In the genomic region with DNA sequence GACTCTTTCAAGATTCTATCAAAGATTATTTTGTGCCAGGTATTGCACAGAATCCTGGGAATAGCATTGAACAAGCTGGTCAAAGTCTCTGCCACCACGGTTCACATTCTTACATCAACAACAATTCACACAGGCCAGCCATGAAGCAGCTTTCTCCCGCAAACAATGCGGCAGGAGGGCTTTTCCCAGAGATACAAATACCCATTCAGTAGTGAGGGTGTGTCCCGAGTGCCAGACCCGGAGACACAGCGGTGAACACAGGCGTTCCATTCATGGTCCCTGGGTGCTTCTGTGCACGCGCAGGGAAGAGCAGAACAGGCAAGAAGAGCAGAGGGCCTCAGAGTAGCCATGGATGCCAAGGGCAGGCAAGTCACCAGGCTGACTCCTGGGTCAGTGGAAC, we compare ENCODE assay signal across 18 cellular contexts.
DNase-seq lines count a peak whose midpoint lies in the region; ATAC-seq and TF ChIP-seq lines count a peak whose summit lies in the region.
"Had no signal": no experiment of that assay in that cellular context is flagged by ENCODE, and none has a peak within 500 bp of the region (broad histone marks: within the 10 kb centered on the region; RNA-seq: fewer than 3 reads in every experiment).

No MANE protein-coding gene starts in this region.

- no peak for DNase-seq in T-helper 2 cell treated with Interferon-gamma antibody and Interleukin-4, amounts not matched to agents 5 μg/mL and 100 μg/mL, for 36 hours (ENCODE audit: low spot score)
- no peak for DNase-seq in T-helper 2 cell
- peak; percentile 87 for DNase-seq in foreskin melanocyte
- peak; percentile 48 to 70 (median 67) for DNase-seq in right lobe of liver
- peak; percentile 50 for DNase-seq in pons (ENCODE audit: low spot score)
- DNase-seq in mammary epithelial cell = no peak
- DNase-seq in prostate gland (ENCODE audit: low spot score) = no peak
- DNase-seq in brain microvascular endothelial cell = no peak
- DNase-seq: 8988T; ACHN; CD4-positive, alpha-beta T cell; DMS153; DMS79 treated with DMSO at 0.1 percent for 48 hours; EL; HCEC 1CT; HFFc6 had no signal

- no peak overlapping the region for H2AFZ ChIP-seq in mammary epithelial cell (ENCODE audit: low read depth, low read length)

- ATAC-seq in right lobe of liver = peak; percentile 91 to 94 (median 93)

- H3K36me3 ChIP-seq in right lobe of liver (no peaks in the 10 kb centered on the region), mammary epithelial cell (ENCODE audit: insufficient read depth, low read length) (no peaks in the 10 kb centered on the region), prostate gland (no peaks in the 10 kb centered on the region), brain microvascular endothelial cell (replicated peaks) (no peaks in the 10 kb centered on the region)

- H3K9me3 ChIP-seq in right lobe of liver (no peaks in the 10 kb centered on the region), mammary epithelial cell (replicated peaks; ENCODE audit: insufficient read depth, low read length) (peaks cover 22% of the 10 kb centered on the region), prostate gland (no peaks in the 10 kb centered on the region)

- H3K36me3 Mint-ChIP-seq in T-helper 2 cell treated with Interferon-gamma antibody and Interleukin-4, amounts not matched to agents 5 μg/mL and 100 μg/mL, for 36 hours (ENCODE audit: low read depth) = no peaks in the 10 kb centered on the region

- H3K4me3 ChIP-seq in right lobe of liver = peak overlapping the region in 2 of 3 donors; percentile 20 to 39
- H3K4me3 ChIP-seq in mammary epithelial cell (replicated peaks in 1 of 3; ENCODE audit: insufficient read depth in 1 of 3, low read depth in 2 of 3, low read length in 3 of 3) = no peak overlapping the region
- H3K4me3 ChIP-seq in prostate gland = no peak overlapping the region
- no peak overlapping the region for H3K4me3 ChIP-seq in brain microvascular endothelial cell (ENCODE audit: low read depth, low read length)

- H3K79me2 ChIP-seq in mammary epithelial cell (ENCODE audit: insufficient read depth, low read length) = no peaks in the 10 kb centered on the region

- H3K27ac ChIP-seq in right lobe of liver = peak overlapping the region in 2 of 3 donors; percentile 12 to 77
- H3K27ac ChIP-seq in mammary epithelial cell (ENCODE audit: insufficient read depth, low read depth, low read length) = no peak overlapping the region
- H3K27ac ChIP-seq in prostate gland = no peak overlapping the region
- H3K27ac ChIP-seq in brain microvascular endothelial cell = no peak overlapping the region
- H3K27ac ChIP-seq: HL-60 had no signal

- H3K4me3 Mint-ChIP-seq in T-helper 2 cell treated with Interferon-gamma antibody and Interleukin-4, amounts not matched to agents 5 μg/mL and 100 μg/mL, for 36 hours = no peak overlapping the region
- H3K4me3 Mint-ChIP-seq: B cell; CD4-positive, alpha-beta T cell; HFFc6 had no signal

- no peak overlapping the region for H3K9ac ChIP-seq in mammary epithelial cell (ENCODE audit: insufficient read depth, low read length)

- peaks cover 0 to 10% (median 3%) of the 10 kb centered on the region in 4 donors for H3K4me1 ChIP-seq in right lobe of liver
- H3K4me1 ChIP-seq in mammary epithelial cell (ENCODE audit: insufficient read depth, low read length) = no peaks in the 10 kb centered on the region
- H3K4me1 ChIP-seq in prostate gland (replicated peaks) = no peaks in the 10 kb centered on the region

- CTCF ChIA-PET in mammary epithelial cell (lab: Charles Lee; ENCODE audit: low non-redundant PET) = no interaction called here

- peak overlapping the region; percentile 22 for H3K27ac Mint-ChIP-seq in T-helper 2 cell treated with Interferon-gamma antibody and Interleukin-4, amounts not matched to agents 5 μg/mL and 100 μg/mL, for 36 hours
- H3K27ac Mint-ChIP-seq: B cell; CD4-positive, alpha-beta T cell; HFFc6 had no signal

- H3K27me3 Mint-ChIP-seq in T-helper 2 cell treated with Interferon-gamma antibody and Interleukin-4, amounts not matched to agents 5 μg/mL and 100 μg/mL, for 36 hours (ENCODE audit: low read depth) = no peaks in the 10 kb centered on the region
- H3K27me3 Mint-ChIP-seq: B cell; CD4-positive, alpha-beta T cell had no signal

- peaks cover 6% of the 10 kb centered on the region for H3K9me3 Mint-ChIP-seq in T-helper 2 cell treated with Interferon-gamma antibody and Interleukin-4, amounts not matched to agents 5 μg/mL and 100 μg/mL, for 36 hours

- BruUV-seq in mammary epithelial cell (replicated peaks; lab: Mats Ljungman, UMichigan) = no TSS peak

- WGBS in right lobe of liver (ENCODE audit: insufficient coverage, low coverage, low lambda C conversion rate, missing lambda C conversion rate) = 32% methylated on average over 9 of the region's 9 CpGs
- 82% methylated on average over 5 of the region's 9 CpGs for WGBS in mammary epithelial cell (ENCODE audit: low coverage, missing lambda C conversion rate)
- 65% methylated on average over 9 of the region's 9 CpGs for WGBS in prostate gland

- no peaks in the 10 kb centered on the region for H4K20me1 ChIP-seq in mammary epithelial cell (ENCODE audit: insufficient read depth, low read length)

- H3K4me2 ChIP-seq in mammary epithelial cell (ENCODE audit: insufficient read depth, low read depth, low read length) = no peak overlapping the region

- TF ChIP-seq CTCF in right lobe of liver (IDR thresholded peaks at IDR 0.05) = no peak
- no peak for TF ChIP-seq CTCF in mammary epithelial cell (conservative IDR thresholded peaks at IDR 0.05 in 1 of 2, IDR thresholded peaks at IDR 0.05 in 1 of 2; ENCODE audit: extremely low read depth in 1 of 2, insufficient read depth in 1 of 2, low read depth in 1 of 2, low read length in 2 of 2)
- TF ChIP-seq CTCF in prostate gland (IDR thresholded peaks at IDR 0.05) = no peak
- TF ChIP-seq CTCF in brain microvascular endothelial cell (IDR thresholded peaks at IDR 0.05; ENCODE audit: low read depth, low read length, missing control alignments) = no peak

- in situ Hi-C loops in mammary epithelial cell (cut with MboI; ENCODE audit: low sequenced_read_pairs in 2 of 2) = no loop called here
- in situ Hi-C loops in brain microvascular endothelial cell (cut with HindIII; ENCODE audit: low pct_ligation_motif_present, low sequenced_read_pairs) = no loop called here

- peaks cover 9% of the 10 kb centered on the region for H3K4me1 Mint-ChIP-seq in T-helper 2 cell treated with Interferon-gamma antibody and Interleukin-4, amounts not matched to agents 5 μg/mL and 100 μg/mL, for 36 hours (ENCODE audit: low read depth)
- H3K4me1 Mint-ChIP-seq: B cell had no signal

- no peaks in the 10 kb centered on the region for H3K27me3 ChIP-seq in right lobe of liver
- H3K27me3 ChIP-seq in mammary epithelial cell (ENCODE audit: insufficient read depth, low read length) = no peaks in the 10 kb centered on the region
- no peaks in the 10 kb centered on the region for H3K27me3 ChIP-seq in prostate gland (replicated peaks; ENCODE audit: insufficient read depth)
- H3K27me3 ChIP-seq in brain microvascular endothelial cell (replicated peaks) = no peaks in the 10 kb centered on the region

- intact Hi-C loops in right lobe of liver (cut with DNase I) (no loop called here), mammary epithelial cell (cut with micrococcal nuclease) (no loop called here), prostate gland (cut with DNase I) (no loop called here)

- dilution Hi-C loops in mammary epithelial cell (cut with HindIII; ENCODE audit: low sequenced_read_pairs) = no loop called here

- no peak for TF ChIP-seq POLR2A in right lobe of liver (IDR thresholded peaks at IDR 0.05)
- no peak for TF ChIP-seq POLR2A in prostate gland (IDR thresholded peaks at IDR 0.05)

Comparison
In these comparisons a context has a peak if more than half of its experiments do, and no peak if none do; other contexts are left out.
1. DNase-seq: peak in foreskin melanocyte (single experiment), right lobe of liver (3 of 3) and pons (single experiment); none in T-helper 2 cell treated with Interferon-gamma antibody and Interleukin-4, amounts not matched to agents 5 μg/mL and 100 μg/mL, for 36 hours (single experiment), T-helper 2 cell (0 of 5), mammary epithelial cell (single experiment), prostate gland (single experiment) and brain microvascular endothelial cell (single experiment).
2. H3K27ac ChIP-seq: peak in right lobe of liver (2 of 3); none in mammary epithelial cell (single experiment), prostate gland (0 of 2) and brain microvascular endothelial cell (single experiment).
3. H3K4me3 ChIP-seq: peak in right lobe of liver (2 of 3); none in mammary epithelial cell (0 of 3), prostate gland (0 of 2) and brain microvascular endothelial cell (single experiment).